Comparison of ENCODE assay signal across 8 cellular contexts in genomic region chr19:13150187-13150918, GRCh38. TPM values are rescaled to one million over a fixed set of nuclear protein-coding genes. Genes with fewer than 3 reads are reported as not detected.
A peak's percentile ranks its signal among the peaks of the same experiment; 100 is the strongest.
DNase-seq lines count a peak whose midpoint lies in the region; ATAC-seq, FAIRE-seq and TF ChIP-seq lines count a peak whose summit lies in the region.

IER2 (plus strand) TSS chr19:13150411; CDS start chr19:13153187, 2,776 bp downstream.
STX10 (minus strand) TSS chr19:13150375; CDS start chr19:13150173, 202 bp downstream.

- no peak for FAIRE-seq in A549 (lab: Jason Lieb, UNC)

- DNase-seq in A549 (ENCODE audit: low read depth in 1 of 2, low spot score in 1 of 2) (peak; percentile 82 to 94), NCI-H345 (lab: John Stamatoyannopoulos, UW) (peak; percentile 77), caudate nucleus (lab: John Stamatoyannopoulos, UW) (peak; percentile 46 to 97 (median 94)), iris pigment epithelial cell (ENCODE audit: low read depth) (peak; percentile 98)
- peak; percentile 80 to 89 (median 84) for DNase-seq in activated CD4-positive, CD25-positive, alpha-beta regulatory T cell (lab: John Stamatoyannopoulos, UW)
- DNase-seq in stimulated activated CD4-positive, alpha-beta T cell treated with anti-CD3 and anti-CD28 coated beads, Interleukin-12 subunit alpha, Interleukin-12 subunit beta, amount 100 ng/mL, for 4 hours: peak; percentile 90

- WGBS in A549 (ENCODE audit: missing lambda C conversion rate): 0% methylated on average over 14 of the region's 51 CpGs

- POLR2A ChIA-PET in A549 (lab: Yijun Ruan, JAX): interaction anchor here (1.0 to 3.2 kb wide), 3 partner anchors 13 to 30 kb away, joined by 3 to 40 read pairs (median 25); no protein-coding TSS in a partner anchor

- peak within 1 kb of the TSS; percentile 95 for H3K4me3 ChIP-seq in A549

- peak; percentile 35 for TF ChIP-seq POLR2A in A549 (IDR thresholded peaks at IDR 0.05; ENCODE audit: low read length)
- TF ChIP-seq POLR2A in GM18526 (IDR thresholded peaks at IDR 0.05; ENCODE audit: extremely low read depth, insufficient read length): peak; percentile 34

- CTCF ChIA-PET in A549 (lab: Yijun Ruan, JAX): interaction anchor here (0.6 to 2.5 kb wide), 13 partner anchors 13 to 185 kb away, joined by 3 to 12 read pairs (median 4); no protein-coding TSS in a partner anchor

- no peaks in the 10 kb centered on the region for H3K9me3 ChIP-seq in A549

- peaks cover 8% of the 10 kb centered on the region; the same call in 1 of the 3 replicates for H3K4me1 ChIP-seq in A549

- H3K27ac ChIP-seq in A549: peak within 1 kb of the TSS; percentile 99 to 100
- H3K27ac ChIP-seq in caudate nucleus (ENCODE audit: low read depth, low read length): peak within 1 kb of the TSS; percentile 98

- peak within 1 kb of the TSS; percentile 98 for H3K4me2 ChIP-seq in A549

- ATAC-seq in A549: peak; percentile 59 to 67
- peak; percentile 41 for ATAC-seq in HG03175 (IDR thresholded peaks at IDR 0.05; ENCODE audit: unreplicated experiment)

- peak in 1 of 2 experiments; percentile 31; a peak in 2 of 5 replicates for TF ChIP-seq RAD21 in A549 (conservative IDR thresholded peaks at IDR 0.05 in 1 of 2, IDR thresholded peaks at IDR 0.05 in 1 of 2)

- TF ChIP-seq EP300 in A549 (IDR thresholded peaks at IDR 0.05): no peak

- TF ChIP-seq CTCF in A549 (IDR thresholded peaks at IDR 0.05): peak; percentile 32

TF ChIP-seq in A549, 52 proteins besides CTCF, POLR2A, EP300 and RAD21:
- TF ChIP-seq MAX (IDR thresholded peaks at IDR 0.05) (peak; percentile 84), TP53 (CRISPR knock-in tag; IDR thresholded peaks at IDR 0.05) (0 out of 2 replicates have a peak, but pooled peaks have one; percentile 45), BCL3 (IDR thresholded peaks at IDR 0.05) (0 out of 3 replicates have a peak, but pooled peaks have one; percentile 23), BHLHE40 (IDR thresholded peaks at IDR 0.05; ENCODE audit: low read depth, low read length) (peak; percentile 87), HOXA7 (CRISPR knock-in tag; IDR thresholded peaks at IDR 0.05) (no peak), SMC3 (IDR thresholded peaks at IDR 0.05) (peak; percentile 31; the same call in 1 of the 3 replicates), HDAC2 (IDR thresholded peaks at IDR 0.05) (no peak), RFX5 (IDR thresholded peaks at IDR 0.05) (no peak), HOXB13 (CRISPR knock-in tag; IDR thresholded peaks at IDR 0.05; ENCODE audit: low read depth) (no peak), MAZ (IDR thresholded peaks at IDR 0.05; ENCODE audit: borderline replicate concordance, low read depth, low read length) (peak; percentile 85; the same call in 1 of the 2 replicates), USF2 (IDR thresholded peaks at IDR 0.05) (peak; percentile 32), HMGXB4 (CRISPR knock-in tag; IDR thresholded peaks at IDR 0.05; ENCODE audit: borderline replicate concordance) (no peak), JUN (IDR thresholded peaks at IDR 0.05) (peak; percentile 23 to 76; a peak in 3 of 5 replicates), NPAS2 (CRISPR knock-in tag; IDR thresholded peaks at IDR 0.05; ENCODE audit: borderline replicate concordance) (no peak), FOSB (CRISPR knock-in tag; IDR thresholded peaks at IDR 0.05) (no peak), PHF8 (IDR thresholded peaks at IDR 0.05; ENCODE audit: borderline replicate concordance, low read depth) (peak; percentile 8; the same call in 1 of the 2 replicates), MYC (IDR thresholded peaks at IDR 0.05; ENCODE audit: borderline replicate concordance, low read length) (peak; percentile 40; the same call in 1 of the 2 replicates), FOXS1 (CRISPR knock-in tag; IDR thresholded peaks at IDR 0.05) (no peak), JUNB (IDR thresholded peaks at IDR 0.05) (no peak), KDM5A (IDR thresholded peaks at IDR 0.05) (0 out of 2 replicates have a peak, but pooled peaks have one; percentile 2), RNF2 (IDR thresholded peaks at IDR 0.05; ENCODE audit: borderline replicate concordance, low read depth) (no peak)

RNA-seq across cellular contexts. Expression of gene IER2, which starts in this region (rescaled TPM):
- 52.5 and 75.7 TPM in 2 replicates for polyA plus RNA-seq in A549 (2011; rRNA removed)
- 137 and 174 TPM in 2 replicates for polyA plus RNA-seq in A549 (2012; cell fraction: cytosol; rRNA removed)
- polyA plus RNA-seq in A549 (2012; cell fraction: nucleus; rRNA removed): 300 and 360 TPM in 2 replicates
- 35.9 to 39.9 TPM (median 36.7 TPM) in 3 replicates for polyA plus RNA-seq in A549 (2017; fragmentation: RNase III; extraction: RNeasy Plus Mini Kit Qiagen cat#74134 plus additional on column Dnase treatment)
- polyA minus RNA-seq in A549 (2011; rRNA and poly(A)+ RNA removed): 16.9 and 26.4 TPM in 2 replicates

RNA-seq across cellular contexts. Expression of gene STX10, which starts in this region (rescaled TPM):
- polyA plus RNA-seq in A549 (2011; rRNA removed) (39.1 and 41.5 TPM in 2 replicates), A549 (2017; fragmentation: RNase III; extraction: RNeasy Plus Mini Kit Qiagen cat#74134 plus additional on column Dnase treatment) (56.1 to 63.6 TPM (median 61.2 TPM) in 3 replicates)
- 83.3 and 89.9 TPM in 2 replicates for polyA plus RNA-seq in A549 (2012; cell fraction: cytosol; rRNA removed)
- 115 and 121 TPM in 2 replicates for polyA plus RNA-seq in A549 (2012; cell fraction: nucleus; rRNA removed)
- 26.2 and 39.5 TPM in 2 replicates for polyA minus RNA-seq in A549 (2011; rRNA and poly(A)+ RNA removed)

Comparison
In these comparisons a context has a peak if more than half of its experiments do, and no peak if none do; other contexts are left out.
1. Peak in every context shown above with its lines: DNase-seq, ATAC-seq, H3K4me3 ChIP-seq and H3K27ac ChIP-seq.